9 cellular contexts compared by ENCODE assay signal in genomic region chr2:20651731-20652099, GRCh38. TPM values are rescaled to one million over a fixed set of nuclear protein-coding genes. Genes with fewer than 3 reads are reported as not detected.
DNase-seq lines count a peak whose midpoint lies in the region; ATAC-seq, FAIRE-seq and TF ChIP-seq lines count a peak whose summit lies in the region.
"Had no signal": no experiment of that assay in that cellular context is flagged by ENCODE, and none has a peak within 500 bp of the region (broad histone marks: within the 10 kb centered on the region; RNA-seq: fewer than 3 reads in every experiment).

No MANE protein-coding gene starts in this region.

- peaks cover 0 to 11% (median 9%) of the 10 kb centered on the region in 3 donors for H3K4me1 ChIP-seq in pancreas

- 69 to 74% methylated on average over 7 of the region's 7 CpGs for WGBS in pancreas, 2 donors

- H3K27me3 ChIP-seq in CD4-positive, alpha-beta T cell (ENCODE audit: control insufficient read depth, insufficient read depth, low read length), result no peaks in the 10 kb centered on the region
- no peaks in the 10 kb centered on the region for H3K27me3 ChIP-seq in pancreas

- FAIRE-seq in pancreas (lab: Jason Lieb, UNC), result no peak

- peak in 1 of 10 experiments; percentile 3 for DNase-seq in CD4-positive, alpha-beta T cell
- DNase-seq in RWPE1 (ENCODE audit: low spot score) (no peak), epithelial cell of prostate (ENCODE audit: low read depth, low spot score) (no peak), pancreas (peak in 1 of 6 donors; percentile 6), pons (ENCODE audit: low spot score) (no peak), SIG-M5 treated with dmso at 0.1 percent for 504 hours (lab: John Stamatoyannopoulos, UW; ENCODE audit: unreplicated experiment) (no peak)

- no peaks in the 10 kb centered on the region for H3K36me3 ChIP-seq in pancreas

- H3K9me3 Mint-ChIP-seq in CD4-positive, alpha-beta T cell, result no peaks in the 10 kb centered on the region

- H3K9me3 ChIP-seq in CD4-positive, alpha-beta T cell (ENCODE audit: control insufficient read depth, low read length), result no peaks in the 10 kb centered on the region
- H3K9me3 ChIP-seq in pancreas, result no peaks in the 10 kb centered on the region

- peak overlapping the region; percentile 94 for H3K4me3 Mint-ChIP-seq in CD4-positive, alpha-beta T cell

- intact Hi-C loops in CD4-positive, alpha-beta T cell (cut with DNase I, micrococcal nuclease), result loop anchor here (2.0 to 5.0 kb wide), 6 partner anchors 171 to 1304 kb away; partner anchors contain the start of genes LAPTM4A (in 1 of the 2), LDAH (in 1 of the 2), PUM2 (in 1 of the 2) and TTC32 (in 1 of the 2)
- intact Hi-C loops in pancreas (cut with DNase I), result no loop called here

- H3K27me3 Mint-ChIP-seq in CD4-positive, alpha-beta T cell, result no peaks in the 10 kb centered on the region

- H3K27ac ChIP-seq in CD4-positive, alpha-beta T cell (ENCODE audit: low read depth, low read length), result peak overlapping the region; percentile 78
- H3K27ac ChIP-seq in RWPE1 (peak overlapping the region; percentile 71), epithelial cell of prostate (peak overlapping the region; percentile 53), pancreas (peak overlapping the region; percentile 51 to 87 (median 84))

- no peaks in the 10 kb centered on the region for H3K36me3 Mint-ChIP-seq in CD4-positive, alpha-beta T cell (ENCODE audit: low read depth)

- no peak for TF ChIP-seq CTCF in CD4-positive, alpha-beta T cell (IDR thresholded peaks at IDR 0.05)
- TF ChIP-seq CTCF in RWPE1 (conservative IDR thresholded peaks at IDR 0.05; ENCODE audit: low read depth) (no peak), pancreas (IDR thresholded peaks at IDR 0.05) (no peak)

- no peak for ATAC-seq in CD4-positive, alpha-beta T cell (ENCODE audit: poor library complexity)
- ATAC-seq in pancreas, result no peak
- no peak for ATAC-seq in HG03342 (IDR thresholded peaks at IDR 0.05; ENCODE audit: unreplicated experiment)
- no peak for ATAC-seq in GM18861 (IDR thresholded peaks at IDR 0.05; ENCODE audit: unreplicated experiment)

- H3K4me3 ChIP-seq in pancreas, result peak overlapping the region; percentile 58 to 99 (median 98)

- H3K4me1 Mint-ChIP-seq in CD4-positive, alpha-beta T cell (ENCODE audit: low read depth), result peaks cover 37% of the 10 kb centered on the region

- CTCF ChIA-PET in CD4-positive, alpha-beta T cell (lab: Charles Lee), result interaction anchor here (0.8 to 2.9 kb wide), 18 partner anchors 10 to 783 kb away, joined by 3 to 52 read pairs (median 4); partner anchors contain the start of genes LDAH and RHOB
- CTCF ChIA-PET in RWPE1 (lab: Yijun Ruan, JAX), result interaction anchor here (0.6 to 2.9 kb wide), 19 partner anchors 9 to 325 kb away, joined by 3 to 16 read pairs (median 4); no protein-coding TSS in a partner anchor

- peak overlapping the region; percentile 89 for H3K27ac Mint-ChIP-seq in CD4-positive, alpha-beta T cell

- POLR2A ChIA-PET in CD4-positive, alpha-beta T cell (lab: Charles Lee), result interaction anchor here (0.6 to 3.4 kb wide), 15 partner anchors 10 to 751 kb away, joined by 3 to 30 read pairs (median 6); partner anchors contain the start of genes GDF7, LAPTM4A, LDAH and RHOB
- POLR2A ChIA-PET in RWPE1 (lab: Yijun Ruan, JAX; ENCODE audit: low non-redundant PET), result interaction anchor here (0.6 to 0.8 kb wide), 2 partner anchors 204 to 268 kb away, joined by 3 to 5 read pairs; no protein-coding TSS in a partner anchor

RNA-seq across cellular contexts. Expression of gene HS1BP3, which starts 0.8 kb away (rescaled TPM):
- 10 to 100 TPM in 1 of 2 experiments, 1 to 10 TPM in 1; 8.8 to 10.1 TPM for total RNA-seq in CD4-positive, alpha-beta T cell
- 10 to 100 TPM in 5 of 6 donors, 1 to 10 TPM in 1; 9.5 to 16.8 (median 10.3) TPM for total RNA-seq in pancreas
- polyA plus RNA-seq in pancreas, result 10 to 100 TPM; 11.1 to 15.5 TPM

RNA-seq across cellular contexts. Expression of gene GDF7, which starts 15.2 kb away (rescaled TPM):
- total RNA-seq in CD4-positive, alpha-beta T cell, result under 1 TPM; 0.05 to 0.14 TPM
- total RNA-seq in pancreas, result under 1 TPM; 0.16 to 0.98 (median 0.73) TPM
- under 1 TPM; 0.19 to 0.89 TPM for polyA plus RNA-seq in pancreas
- total RNA-seq: HT-29 had no signal

Comparison
In these comparisons a context has a peak if more than half of its experiments do, and no peak if none do; other contexts are left out.
1. intact Hi-C loops: an anchor here in CD4-positive, alpha-beta T cell (2.0 to 5.0 kb wide); none called in pancreas.